In genomic region chr4:139214039-139214534, GRCh38 we compare ENCODE assay signal across 1 cellular context.
TF ChIP-seq lines count a peak whose summit lies in the region.

No MANE protein-coding gene starts in this region.

TF ChIP-seq in GM12878, 131 proteins besides CTCF, POLR2A, EP300 and RAD21 (continued from another document and continues in another):
- TF ChIP-seq E2F8 (IDR thresholded peaks at IDR 0.05; ENCODE audit: low read depth, partially characterized antibody) = no peak
- TF ChIP-seq PBX3 (IDR thresholded peaks at IDR 0.05; ENCODE audit: insufficient replicate concordance, low read depth, low read length) = no peak
- TF ChIP-seq SRF (IDR thresholded peaks at IDR 0.05; ENCODE audit: low read depth in 2 of 2, low read length in 2 of 2) = peak; percentile 41 to 81
- no peak for TF ChIP-seq MTA3 (IDR thresholded peaks at IDR 0.05; ENCODE audit: borderline replicate concordance, low read length)
- TF ChIP-seq IKZF2 (IDR thresholded peaks at IDR 0.05) = peak; percentile 54 to 69
- TF ChIP-seq ASH2L (IDR thresholded peaks at IDR 0.05; ENCODE audit: borderline replicate concordance, low read depth) = no peak
- TF ChIP-seq ZNF687 (IDR thresholded peaks at IDR 0.05) = peak; percentile 88
- 0 out of 4 replicates have a peak, but pooled peaks of 1 of the 2 experiments have one; percentile 28 for TF ChIP-seq BHLHE40 (IDR thresholded peaks at IDR 0.05; ENCODE audit: borderline replicate concordance in 1 of 2, low read depth in 2 of 2, low read length in 1 of 2)
- peak; percentile 48 for TF ChIP-seq RELB (IDR thresholded peaks at IDR 0.05; ENCODE audit: low read depth)
- TF ChIP-seq, protein P1, sequence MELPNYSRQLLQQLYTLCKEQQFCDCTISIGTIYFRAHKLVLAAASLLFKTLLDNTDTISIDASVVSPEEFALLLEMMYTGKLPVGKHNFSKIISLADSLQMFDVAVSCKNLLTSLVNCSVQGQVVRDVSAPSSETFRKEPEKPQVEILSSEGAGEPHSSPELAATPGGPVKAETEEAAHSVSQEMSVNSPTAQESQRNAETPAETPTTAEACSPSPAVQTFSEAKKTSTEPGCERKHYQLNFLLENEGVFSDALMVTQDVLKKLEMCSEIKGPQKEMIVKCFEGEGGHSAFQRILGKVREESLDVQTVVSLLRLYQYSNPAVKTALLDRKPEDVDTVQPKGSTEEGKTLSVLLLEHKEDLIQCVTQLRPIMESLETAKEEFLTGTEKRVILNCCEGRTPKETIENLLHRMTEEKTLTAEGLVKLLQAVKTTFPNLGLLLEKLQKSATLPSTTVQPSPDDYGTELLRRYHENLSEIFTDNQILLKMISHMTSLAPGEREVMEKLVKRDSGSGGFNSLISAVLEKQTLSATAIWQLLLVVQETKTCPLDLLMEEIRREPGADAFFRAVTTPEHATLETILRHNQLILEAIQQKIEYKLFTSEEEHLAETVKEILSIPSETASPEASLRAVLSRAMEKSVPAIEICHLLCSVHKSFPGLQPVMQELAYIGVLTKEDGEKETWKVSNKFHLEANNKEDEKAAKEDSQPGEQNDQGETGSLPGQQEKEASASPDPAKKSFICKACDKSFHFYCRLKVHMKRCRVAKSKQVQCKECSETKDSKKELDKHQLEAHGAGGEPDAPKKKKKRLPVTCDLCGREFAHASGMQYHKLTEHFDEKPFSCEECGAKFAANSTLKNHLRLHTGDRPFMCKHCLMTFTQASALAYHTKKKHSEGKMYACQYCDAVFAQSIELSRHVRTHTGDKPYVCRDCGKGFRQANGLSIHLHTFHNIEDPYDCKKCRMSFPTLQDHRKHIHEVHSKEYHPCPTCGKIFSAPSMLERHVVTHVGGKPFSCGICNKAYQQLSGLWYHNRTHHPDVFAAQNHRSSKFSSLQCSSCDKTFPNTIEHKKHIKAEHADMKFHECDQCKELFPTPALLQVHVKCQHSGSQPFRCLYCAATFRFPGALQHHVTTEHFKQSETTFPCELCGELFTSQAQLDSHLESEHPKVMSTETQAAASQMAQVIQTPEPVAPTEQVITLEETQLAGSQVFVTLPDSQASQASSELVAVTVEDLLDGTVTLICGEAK (IDR thresholded peaks at IDR 0.05; ENCODE audit: borderline replicate concordance) = no peak
- TF ChIP-seq CREM (IDR thresholded peaks at IDR 0.05; ENCODE audit: low read depth) = peak; percentile 26; the same call in 1 of the 2 replicates
- TF ChIP-seq, protein P2, sequence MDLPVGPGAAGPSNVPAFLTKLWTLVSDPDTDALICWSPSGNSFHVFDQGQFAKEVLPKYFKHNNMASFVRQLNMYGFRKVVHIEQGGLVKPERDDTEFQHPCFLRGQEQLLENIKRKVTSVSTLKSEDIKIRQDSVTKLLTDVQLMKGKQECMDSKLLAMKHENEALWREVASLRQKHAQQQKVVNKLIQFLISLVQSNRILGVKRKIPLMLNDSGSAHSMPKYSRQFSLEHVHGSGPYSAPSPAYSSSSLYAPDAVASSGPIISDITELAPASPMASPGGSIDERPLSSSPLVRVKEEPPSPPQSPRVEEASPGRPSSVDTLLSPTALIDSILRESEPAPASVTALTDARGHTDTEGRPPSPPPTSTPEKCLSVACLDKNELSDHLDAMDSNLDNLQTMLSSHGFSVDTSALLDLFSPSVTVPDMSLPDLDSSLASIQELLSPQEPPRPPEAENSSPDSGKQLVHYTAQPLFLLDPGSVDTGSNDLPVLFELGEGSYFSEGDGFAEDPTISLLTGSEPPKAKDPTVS (IDR thresholded peaks at IDR 0.05; ENCODE audit: low read depth, low read length) = no peak
- no peak for TF ChIP-seq SP1 (IDR thresholded peaks at IDR 0.05; ENCODE audit: low read depth, low read length)
- TF ChIP-seq PAX5 (IDR thresholded peaks at IDR 0.05; ENCODE audit: borderline replicate concordance, low read depth, low read length) = no peak
- no peak for TF ChIP-seq CBX3 (IDR thresholded peaks at IDR 0.05; ENCODE audit: borderline replicate concordance, low read depth)
- TF ChIP-seq, protein P3, sequence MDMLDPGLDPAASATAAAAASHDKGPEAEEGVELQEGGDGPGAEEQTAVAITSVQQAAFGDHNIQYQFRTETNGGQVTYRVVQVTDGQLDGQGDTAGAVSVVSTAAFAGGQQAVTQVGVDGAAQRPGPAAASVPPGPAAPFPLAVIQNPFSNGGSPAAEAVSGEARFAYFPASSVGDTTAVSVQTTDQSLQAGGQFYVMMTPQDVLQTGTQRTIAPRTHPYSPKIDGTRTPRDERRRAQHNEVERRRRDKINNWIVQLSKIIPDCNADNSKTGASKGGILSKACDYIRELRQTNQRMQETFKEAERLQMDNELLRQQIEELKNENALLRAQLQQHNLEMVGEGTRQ (IDR thresholded peaks at IDR 0.05; ENCODE audit: borderline replicate concordance, low read depth, low read length) = no peak
- TF ChIP-seq CBX5 (IDR thresholded peaks at IDR 0.05; ENCODE audit: low read depth) = no peak
- TF ChIP-seq RFX5 (IDR thresholded peaks at IDR 0.05; ENCODE audit: low read depth, low read length) = no peak
- TF ChIP-seq CREB1 (IDR thresholded peaks at IDR 0.05; ENCODE audit: low read depth) = peak; percentile 35; the same call in 1 of the 2 replicates
- TF ChIP-seq ZNF207 (IDR thresholded peaks at IDR 0.05; ENCODE audit: borderline replicate concordance) = no peak
- no peak for TF ChIP-seq PML (IDR thresholded peaks at IDR 0.05; ENCODE audit: low read length)
- TF ChIP-seq, protein P4, sequence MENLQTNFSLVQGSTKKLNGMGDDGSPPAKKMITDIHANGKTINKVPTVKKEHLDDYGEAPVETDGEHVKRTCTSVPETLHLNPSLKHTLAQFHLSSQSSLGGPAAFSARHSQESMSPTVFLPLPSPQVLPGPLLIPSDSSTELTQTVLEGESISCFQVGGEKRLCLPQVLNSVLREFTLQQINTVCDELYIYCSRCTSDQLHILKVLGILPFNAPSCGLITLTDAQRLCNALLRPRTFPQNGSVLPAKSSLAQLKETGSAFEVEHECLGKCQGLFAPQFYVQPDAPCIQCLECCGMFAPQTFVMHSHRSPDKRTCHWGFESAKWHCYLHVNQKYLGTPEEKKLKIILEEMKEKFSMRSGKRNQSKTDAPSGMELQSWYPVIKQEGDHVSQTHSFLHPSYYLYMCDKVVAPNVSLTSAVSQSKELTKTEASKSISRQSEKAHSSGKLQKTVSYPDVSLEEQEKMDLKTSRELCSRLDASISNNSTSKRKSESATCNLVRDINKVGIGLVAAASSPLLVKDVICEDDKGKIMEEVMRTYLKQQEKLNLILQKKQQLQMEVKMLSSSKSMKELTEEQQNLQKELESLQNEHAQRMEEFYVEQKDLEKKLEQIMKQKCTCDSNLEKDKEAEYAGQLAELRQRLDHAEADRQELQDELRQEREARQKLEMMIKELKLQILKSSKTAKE (IDR thresholded peaks at IDR 0.05; ENCODE audit: low read depth, poor library complexity, severe bottlenecking) = no peak
- TF ChIP-seq SMARCA5 (IDR thresholded peaks at IDR 0.05) = peak; percentile 19; the same call in 1 of the 2 replicates
- no peak for TF ChIP-seq YY1 (IDR thresholded peaks at IDR 0.05; ENCODE audit: low read depth, low read length)
- TF ChIP-seq ZBTB33 (IDR thresholded peaks at IDR 0.05) = no peak
- TF ChIP-seq NRF1 (conservative IDR thresholded peaks at IDR 0.05; ENCODE audit: low read depth, low read length) = no peak
- no peak for TF ChIP-seq LARP7 (IDR thresholded peaks at IDR 0.05)
- TF ChIP-seq BCL11A (IDR thresholded peaks at IDR 0.05; ENCODE audit: low read depth, low read length) = no peak
- no peak for TF ChIP-seq WRNIP1 (IDR thresholded peaks at IDR 0.05; ENCODE audit: borderline replicate concordance, low read depth, low read length)
- TF ChIP-seq TBL1XR1 (IDR thresholded peaks at IDR 0.05; ENCODE audit: low read depth, low read length) = no peak
- no peak for TF ChIP-seq ZNF217 (IDR thresholded peaks at IDR 0.05)
- no peak for TF ChIP-seq E4F1 (IDR thresholded peaks at IDR 0.05; ENCODE audit: borderline replicate concordance, partially characterized antibody)
- no peak for TF ChIP-seq FOXM1 (IDR thresholded peaks at IDR 0.05; ENCODE audit: low read depth, low read length)
